Comparison of ENCODE assay signal across 17 cellular contexts in genomic region chr15:52710710-52711107, GRCh38.
"Had no signal": no experiment of that assay in that cellular context is flagged by ENCODE, and none has a peak within 500 bp of the region (broad histone marks: within the 10 kb centered on the region; RNA-seq: fewer than 3 reads in every experiment).

No MANE protein-coding gene starts in this region.

- H3K27ac ChIP-seq: brain microvascular endothelial cell, lower lobe of right lung, tibial nerve, vagina had no signal

- H3K4me3 Mint-ChIP-seq: activated naive CD4-positive, alpha-beta T cell treated with anti-CD3 and anti-CD28 coated beads, Interleukin-2, amount 10 ng/mL, durations not matched to agents 7 days and 5 days; dendritic cell treated with granulocyte-macrophage colony-stimulating factor and Interleukin-4, amounts not matched to agents 40 ng/mL and 50 ng/mL, for 4 days; endodermal cell; WTC11 had no signal

- H3K4me3 ChIP-seq: lower lobe of right lung, tibial nerve, vagina had no signal

- H3K36me3 ChIP-seq: brain microvascular endothelial cell, lower lobe of right lung, tibial nerve, vagina had no signal

- H3K9me3 ChIP-seq: lower lobe of right lung, tibial nerve, vagina had no signal

- ATAC-seq: lower lobe of right lung had no signal

- H3K27ac Mint-ChIP-seq: activated naive CD4-positive, alpha-beta T cell treated with anti-CD3 and anti-CD28 coated beads, Interleukin-2, amount 10 ng/mL, durations not matched to agents 7 days and 5 days; activated T-helper 2 cell treated with anti-CD3 and anti-CD28 coated beads, Interferon-gamma antibody, Interleukin-2, Interleukin-4, amounts not matched to agents 10 μg/mL and 5 μg/mL and 100 μg/mL, durations not matched to agents 14 hours and 24 hours and 36 hours; dendritic cell treated with granulocyte-macrophage colony-stimulating factor and Interleukin-4, amounts not matched to agents 40 ng/mL and 50 ng/mL, for 4 days; endodermal cell had no signal

- H3K9ac ChIP-seq: parathyroid adenoma had no signal

- H3K9me3 Mint-ChIP-seq: activated naive CD4-positive, alpha-beta T cell treated with anti-CD3 and anti-CD28 coated beads, Interleukin-2, amount 10 ng/mL, durations not matched to agents 7 days and 5 days; activated T-helper 2 cell treated with anti-CD3 and anti-CD28 coated beads, Interferon-gamma antibody, Interleukin-2, Interleukin-4, amounts not matched to agents 10 μg/mL and 5 μg/mL and 100 μg/mL, durations not matched to agents 14 hours and 24 hours and 36 hours; dendritic cell treated with granulocyte-macrophage colony-stimulating factor and Interleukin-4, amounts not matched to agents 40 ng/mL and 50 ng/mL, for 4 days; endodermal cell; WTC11 had no signal

- H3K27me3 ChIP-seq: brain microvascular endothelial cell, tibial nerve, vagina had no signal

- H3K4me1 ChIP-seq: lower lobe of right lung, parathyroid adenoma, tibial nerve, vagina had no signal

- H3K79me2 ChIP-seq: parathyroid adenoma had no signal

- DNase-seq: activated CD4-positive, alpha-beta T cell treated with anti-CD3 and anti-CD28 coated beads, Interleukin-2, amount 50 U/mL, for 4 hours; activated CD8-positive, alpha-beta memory T cell treated with anti-CD3 and anti-CD28 coated beads, Interleukin-2, amount 50 U/mL, for 4 hours; activated naive CD4-positive, alpha-beta T cell treated with anti-CD3 and anti-CD28 coated beads, Interleukin-2, amount 10 ng/mL, durations not matched to agents 7 days and 5 days; brain microvascular endothelial cell; endodermal cell; lower lobe of right lung; midbrain; retina; stimulated activated CD4-positive, alpha-beta T cell treated with anti-CD3 and anti-CD28 coated beads, Interleukin-15, amount 100 ng/mL, for 24 hours; stimulated activated CD4-positive, alpha-beta T cell treated with anti-CD3 and anti-CD28 coated beads, Interleukin-4, amount 100 ng/mL, for 24 hours; T-helper 1 cell had no signal

- H3K4me1 Mint-ChIP-seq: activated naive CD4-positive, alpha-beta T cell treated with anti-CD3 and anti-CD28 coated beads, Interleukin-2, amount 10 ng/mL, durations not matched to agents 7 days and 5 days had no signal

- H3K36me3 Mint-ChIP-seq: activated naive CD4-positive, alpha-beta T cell treated with anti-CD3 and anti-CD28 coated beads, Interleukin-2, amount 10 ng/mL, durations not matched to agents 7 days and 5 days; WTC11 had no signal
